8 cellular contexts compared by ENCODE assay signal in genomic region chr22:17086301-17086700, GRCh38. TPM values are rescaled to one million over a fixed set of nuclear protein-coding genes. Genes with fewer than 3 reads are reported as not detected.
DNase-seq lines count a peak whose midpoint lies in the region; ATAC-seq and TF ChIP-seq lines count a peak whose summit lies in the region.

No MANE protein-coding gene starts in this region.

- no peaks in the 10 kb centered on the region for H3K4me1 ChIP-seq in iPS-20b (ENCODE audit: insufficient read depth, low read length)
- H3K4me1 ChIP-seq in thoracic aorta (ENCODE audit: control insufficient read depth in 1 of 2, low read depth in 2 of 2), result peaks cover 13 to 24% of the 10 kb centered on the region in 2 donors

- H3K27ac ChIP-seq in iPS-20b (ENCODE audit: low read length), result no peak overlapping the region
- no peak overlapping the region for H3K27ac ChIP-seq in thoracic aorta

- DNase-seq in activated effector memory CD4-positive, alpha-beta T cell treated with anti-CD3 and anti-CD28 coated beads, Interleukin-2, amount 50 U/mL, for 16 hours, result peak; percentile 65
- no peak for DNase-seq in activated effector memory CD4-positive, alpha-beta T cell treated with Interleukin-2 at 50 U/mL for 16 hours
- DNase-seq in activated CD8-positive, alpha-beta T cell treated with anti-CD3 and anti-CD28 coated beads for 36 hours, result peak; percentile 54
- DNase-seq in thoracic aorta (ENCODE audit: low spot score) (no peak), DMS79 (lab: John Stamatoyannopoulos, UW) (no peak), NCI-H2029 (lab: John Stamatoyannopoulos, UW) (no peak), SKM-1 (lab: John Stamatoyannopoulos, UW; ENCODE audit: unreplicated experiment) (no peak)

- no peak for TF ChIP-seq CTCF in activated CD8-positive, alpha-beta T cell treated with anti-CD3 and anti-CD28 coated beads for 36 hours (IDR thresholded peaks at IDR 0.05)
- no peak for TF ChIP-seq CTCF in thoracic aorta (IDR thresholded peaks at IDR 0.05)

- no peak overlapping the region for H3K9ac ChIP-seq in iPS-20b (ENCODE audit: low read depth, low read length)

- no peaks in the 10 kb centered on the region for H3K27me3 Mint-ChIP-seq in activated CD8-positive, alpha-beta T cell treated with anti-CD3 and anti-CD28 coated beads for 36 hours

- POLR2A ChIA-PET in activated CD8-positive, alpha-beta T cell treated with anti-CD3 and anti-CD28 coated beads for 36 hours (lab: Charles Lee), result interaction anchor here (0.8 to 1.9 kb wide), 4 partner anchors 10 to 85 kb away, joined by 3 to 6 read pairs (median 4); no protein-coding TSS in a partner anchor

- H3K27me3 ChIP-seq in iPS-20b (ENCODE audit: insufficient read depth, low read length) (peaks cover 46% of the 10 kb centered on the region), thoracic aorta (replicated peaks; ENCODE audit: insufficient read depth) (no peaks in the 10 kb centered on the region)

- H3K36me3 ChIP-seq in iPS-20b (ENCODE audit: insufficient read depth, low read depth, low read length) (no peaks in the 10 kb centered on the region), thoracic aorta (no peaks in the 10 kb centered on the region)

- H3K9me3 ChIP-seq in iPS-20b (ENCODE audit: insufficient read depth, low read depth, low read length) (no peaks in the 10 kb centered on the region), thoracic aorta (no peaks in the 10 kb centered on the region)

- H3K9me3 Mint-ChIP-seq in activated CD8-positive, alpha-beta T cell treated with anti-CD3 and anti-CD28 coated beads for 36 hours, result no peaks in the 10 kb centered on the region

- peak overlapping the region; percentile 83 for H3K27ac Mint-ChIP-seq in activated CD8-positive, alpha-beta T cell treated with anti-CD3 and anti-CD28 coated beads for 36 hours

- peaks cover 7% of the 10 kb centered on the region for H3K36me3 Mint-ChIP-seq in activated CD8-positive, alpha-beta T cell treated with anti-CD3 and anti-CD28 coated beads for 36 hours (ENCODE audit: low read depth)

- intact Hi-C loops in activated CD8-positive, alpha-beta T cell treated with anti-CD3 and anti-CD28 coated beads for 36 hours (cut with micrococcal nuclease), result loop anchor here (5.0 kb wide), 1 partner anchor 71 kb away; the partner anchor contains the start of gene HDHD5

- ATAC-seq in activated CD8-positive, alpha-beta T cell treated with anti-CD3 and anti-CD28 coated beads for 36 hours, result no peak
- no peak for ATAC-seq in thoracic aorta (ENCODE audit: insufficient number of reproducible peaks, low FRiP score, low read depth)

- peak overlapping the region; percentile 81 for H3K4me3 Mint-ChIP-seq in activated CD8-positive, alpha-beta T cell treated with anti-CD3 and anti-CD28 coated beads for 36 hours

- CTCF ChIA-PET in activated CD8-positive, alpha-beta T cell treated with anti-CD3 and anti-CD28 coated beads for 36 hours (lab: Charles Lee), result interaction anchor here (1.0 to 3.3 kb wide), 3 partner anchors 11 to 86 kb away, joined by 4 to 11 read pairs (median 4); no protein-coding TSS in a partner anchor

- H3K4me3 ChIP-seq in iPS-20b (ENCODE audit: low read length) (peak overlapping the region; percentile 76; the same call in 1 of the 2 replicates), thoracic aorta (peak overlapping the region; percentile 98)

- peaks cover 56% of the 10 kb centered on the region for H3K4me1 Mint-ChIP-seq in activated CD8-positive, alpha-beta T cell treated with anti-CD3 and anti-CD28 coated beads for 36 hours (ENCODE audit: low read depth)

RNA-seq across cellular contexts. Expression of gene IL17RA, which starts 1.5 kb away (rescaled TPM):
- 10 to 100 TPM; 14.0 to 14.2 TPM for total RNA-seq in activated CD8-positive, alpha-beta T cell treated with anti-CD3 and anti-CD28 coated beads for 36 hours
- total RNA-seq in thoracic aorta, result 10 to 100 TPM; 28.4 to 34.1 TPM

RNA-seq across cellular contexts. Expression of gene TMEM121B, which starts 34.9 kb away (rescaled TPM):
- under 1 TPM; 0.13 to 0.14 TPM for total RNA-seq in activated CD8-positive, alpha-beta T cell treated with anti-CD3 and anti-CD28 coated beads for 36 hours
- total RNA-seq in thoracic aorta, result 1 to 10 TPM; 1.1 to 2.0 TPM

Comparison
In these comparisons a context has a peak if more than half of its experiments do, and no peak if none do; other contexts are left out.
1. DNase-seq: peak in activated effector memory CD4-positive, alpha-beta T cell treated with anti-CD3 and anti-CD28 coated beads, Interleukin-2, amount 50 U/mL, for 16 hours (single experiment) and activated CD8-positive, alpha-beta T cell treated with anti-CD3 and anti-CD28 coated beads for 36 hours (single experiment); none in activated effector memory CD4-positive, alpha-beta T cell treated with Interleukin-2 at 50 U/mL for 16 hours (single experiment), thoracic aorta (single experiment), DMS79 (single experiment), NCI-H2029 (single experiment) and SKM-1 (single experiment).